ENCODE assay signal across 20 cellular contexts in the genomic region with DNA sequence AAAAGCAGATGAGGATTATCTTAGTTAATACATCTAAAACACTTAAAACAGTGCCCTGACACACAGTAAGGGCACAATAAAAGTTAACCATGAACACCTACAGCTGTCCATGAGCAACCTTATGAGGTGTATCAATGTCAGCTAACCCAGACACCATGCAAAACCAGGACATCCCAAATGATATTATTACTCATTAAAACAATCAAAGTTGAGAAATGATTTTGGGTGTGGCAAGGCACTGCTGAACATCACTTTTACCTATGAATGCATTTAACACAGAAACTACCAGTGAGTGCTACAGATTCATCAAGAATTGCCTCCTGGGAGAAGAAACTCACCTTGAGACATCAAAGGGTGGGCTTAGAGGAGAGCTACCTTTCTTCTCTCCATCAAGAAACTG. TPM values are rescaled to one million over a fixed set of nuclear protein-coding genes. Genes with fewer than 3 reads are reported as not detected.
A peak's percentile ranks its signal among the peaks of the same experiment; 100 is the strongest.
DNase-seq lines count a peak whose midpoint lies in the region; ATAC-seq, FAIRE-seq and TF ChIP-seq lines count a peak whose summit lies in the region.
"Had no signal": no experiment of that assay in that cellular context is flagged by ENCODE, and none has a peak within 500 bp of the region (broad histone marks: within the 10 kb centered on the region; RNA-seq: fewer than 3 reads in every experiment).

No MANE protein-coding gene starts in this region.

- H3K4me3 Mint-ChIP-seq in naive B cell = no peak overlapping the region
- H3K4me3 Mint-ChIP-seq: CD8-positive, alpha-beta T cell had no signal

- H3K27ac Mint-ChIP-seq in naive B cell = peak overlapping the region in 5 of 6 donors; percentile 65 to 99 (median 97)

- H3K9me3 ChIP-seq in GM23248 (ENCODE audit: low read depth) = no peaks in the 10 kb centered on the region
- H3K9me3 ChIP-seq in OCI-LY1 (ENCODE audit: low read length) = no peaks in the 10 kb centered on the region
- no peaks in the 10 kb centered on the region for H3K9me3 ChIP-seq in effector memory CD4-positive, alpha-beta T cell (ENCODE audit: control insufficient read depth, low read length)
- H3K9me3 ChIP-seq: A549; BLaER1 treated with 17β-estradiol and CSF1 and Interleukin-3, amounts not matched to agents 10 nM and 100 nM; SJCRH30 had no signal

- H3K4me3 ChIP-seq in GM23248 = no peak overlapping the region
- H3K4me3 ChIP-seq in OCI-LY1 (ENCODE audit: low read depth, low read length, poor library complexity, severe bottlenecking) = no peak overlapping the region
- no peak overlapping the region for H3K4me3 ChIP-seq in bronchial epithelial cell (ENCODE audit: low read depth, low read length)
- no peak overlapping the region for H3K4me3 ChIP-seq in effector memory CD4-positive, alpha-beta T cell (ENCODE audit: insufficient read depth, low read depth, low read length, poor library complexity, severe bottlenecking)
- H3K4me3 ChIP-seq: A549; BLaER1 treated with 17β-estradiol and CSF1 and Interleukin-3, amounts not matched to agents 10 nM and 100 nM; SJCRH30 had no signal

- H3K9me3 Mint-ChIP-seq in naive B cell = no peaks in the 10 kb centered on the region
- H3K9me3 Mint-ChIP-seq: CD8-positive, alpha-beta T cell had no signal

- 0 out of 2 replicates have a peak overlapping the region, but pooled peaks have one; percentile 14 for H3K27ac ChIP-seq in GM23248
- H3K27ac ChIP-seq in OCI-LY1 (ENCODE audit: low read depth, low read length, poor library complexity, severe bottlenecking) = peak overlapping the region; percentile 75
- H3K27ac ChIP-seq in effector memory CD4-positive, alpha-beta T cell (ENCODE audit: insufficient read depth, low read length, poor library complexity, severe bottlenecking) = no peak overlapping the region
- H3K27ac ChIP-seq: A549; BLaER1 treated with 17β-estradiol and CSF1 and Interleukin-3, amounts not matched to agents 10 nM and 100 nM; SJCRH30 had no signal

- in situ Hi-C loops in GM23248 (cut with MboI) = no loop called here

- H3K27me3 Mint-ChIP-seq in naive B cell = no peaks in the 10 kb centered on the region

- H3K36me3 ChIP-seq in GM23248 (ENCODE audit: low read depth) = peaks cover 14% of the 10 kb centered on the region; the same call in 1 of the 2 replicates
- H3K36me3 ChIP-seq in OCI-LY1 (ENCODE audit: insufficient read depth, low read length) = peaks cover 89% of the 10 kb centered on the region
- peaks cover 9% of the 10 kb centered on the region for H3K36me3 ChIP-seq in bronchial epithelial cell (ENCODE audit: control insufficient read depth, insufficient read depth, low read length)
- H3K36me3 ChIP-seq in effector memory CD4-positive, alpha-beta T cell (ENCODE audit: control insufficient read depth, insufficient read depth, low read length) = peaks cover 31% of the 10 kb centered on the region

- DNase-seq in GM23248 = no peak
- peak; percentile 53 for DNase-seq in bronchial epithelial cell (ENCODE audit: low read depth)
- DNase-seq in naive B cell = no peak
- no peak for DNase-seq in effector memory CD4-positive, alpha-beta T cell
- DNase-seq: Calu3; CD8-positive, alpha-beta T cell; KBM-7; NCI-H1105 treated with DMSO at 0.1 percent for 48 hours; NCI-H1694; NCI-H2081 treated with DMSO at 0.1 percent for 48 hours; NCI-H774; SJCRH30 had no signal

- TF ChIP-seq CTCF in OCI-LY1 (IDR thresholded peaks at IDR 0.05; ENCODE audit: low read length) (no peak), bronchial epithelial cell (IDR thresholded peaks at IDR 0.05; ENCODE audit: insufficient read depth, low read length, severe bottlenecking) (no peak)

- no peak for ATAC-seq in naive B cell (ENCODE audit: low read depth in 2 of 2)
- ATAC-seq in HG03108 (IDR thresholded peaks at IDR 0.05; ENCODE audit: unreplicated experiment) = no peak
- ATAC-seq in GM18519 (IDR thresholded peaks at IDR 0.05; ENCODE audit: low FRiP score, unreplicated experiment) = no peak
- ATAC-seq: A549; CD8-positive, alpha-beta T cell had no signal

- H4K20me1 ChIP-seq in GM23248 (ENCODE audit: insufficient read depth) = no peaks in the 10 kb centered on the region
- H4K20me1 ChIP-seq in OCI-LY1 (ENCODE audit: insufficient read depth, low read length) = no peaks in the 10 kb centered on the region

- H3K4me1 Mint-ChIP-seq in naive B cell = peaks cover 16 to 49% (median 36%) of the 10 kb centered on the region in 3 donors

- H3K79me2 ChIP-seq in GM23248 (ENCODE audit: insufficient read depth) (no peaks in the 10 kb centered on the region), OCI-LY1 (ENCODE audit: insufficient read depth, low read length) (no peaks in the 10 kb centered on the region)

- no peak overlapping the region for H3K4me2 ChIP-seq in GM23248 (ENCODE audit: unreplicated experiment)
- no peak overlapping the region for H3K4me2 ChIP-seq in OCI-LY1 (ENCODE audit: low read length)
- H3K4me2 ChIP-seq: A549; BLaER1 treated with 17β-estradiol and CSF1 and Interleukin-3, amounts not matched to agents 10 nM and 100 nM had no signal

- H3K9me2 ChIP-seq in GM23248 (ENCODE audit: insufficient read depth) = no peaks in the 10 kb centered on the region
- H3K9me2 ChIP-seq in OCI-LY1 (ENCODE audit: low read depth, low read length) = no peaks in the 10 kb centered on the region

- peaks cover 13% of the 10 kb centered on the region; the same call in 1 of the 2 replicates for H3F3A ChIP-seq in GM23248 (ENCODE audit: insufficient read depth)
- peaks cover 6% of the 10 kb centered on the region; the same call in 1 of the 2 replicates for H3F3A ChIP-seq in OCI-LY1 (ENCODE audit: insufficient read depth, low read length)

- H3K4me1 ChIP-seq in GM23248 (ENCODE audit: insufficient read depth) (0 out of 2 replicates have a peak, but pooled peaks cover 8% of the 10 kb centered on the region), OCI-LY1 (ENCODE audit: insufficient read depth, low read length, severe bottlenecking) (peaks cover 15% of the 10 kb centered on the region)
- no peaks in the 10 kb centered on the region for H3K4me1 ChIP-seq in effector memory CD4-positive, alpha-beta T cell (ENCODE audit: control insufficient read depth, insufficient read depth, low read length, poor library complexity, severe bottlenecking)
- H3K4me1 ChIP-seq: A549, SJCRH30 had no signal

- H3K9ac ChIP-seq in GM23248 = no peak overlapping the region
- no peak overlapping the region for H3K9ac ChIP-seq in OCI-LY1 (ENCODE audit: low read length)

- peaks cover 8 to 17% of the 10 kb centered on the region in 2 donors for H3K36me3 Mint-ChIP-seq in naive B cell

- H3K27me3 ChIP-seq in GM23248 (replicated peaks; ENCODE audit: insufficient read depth) (no peaks in the 10 kb centered on the region), OCI-LY1 (ENCODE audit: insufficient read depth, low read length) (no peaks in the 10 kb centered on the region), bronchial epithelial cell (ENCODE audit: control insufficient read depth, insufficient read depth, low read length) (no peaks in the 10 kb centered on the region)
- H3K27me3 ChIP-seq in effector memory CD4-positive, alpha-beta T cell (replicated peaks; ENCODE audit: control insufficient read depth, insufficient read depth, low read length, poor library complexity, severe bottlenecking) = no peaks in the 10 kb centered on the region
- H3K27me3 ChIP-seq: BLaER1 treated with 17β-estradiol and CSF1 and Interleukin-3, amounts not matched to agents 10 nM and 100 nM; SJCRH30 had no signal

- no peak for FAIRE-seq in bronchial epithelial cell (lab: Jason Lieb, UNC)
- FAIRE-seq: A549, GM12891 had no signal

- H2AFZ ChIP-seq in GM23248 (no peak overlapping the region), OCI-LY1 (ENCODE audit: low read length) (no peak overlapping the region)

RNA-seq across cellular contexts. Expression of gene IRF5, which starts 18.3 kb away (rescaled TPM):
- under 0.01 and 1.6 TPM in 2 replicates for total RNA-seq in GM23248 (2014; rRNA removed; shearing (Covaris generic))
- polyA plus RNA-seq in GM23248 (2016; fragmentation: Nextera tagmentation; extraction: Ambion mirVana) (0.14 and 0.16 TPM in 2 replicates), naive B cell (ENCODE audit: low read depth in 6 of 6) (10 to 100 TPM; 54.4 to 78.0 (median 58.5) TPM)
- 6.8 and 7.7 TPM in 2 replicates for total RNA-seq in bronchial epithelial cell

RNA-seq across cellular contexts. Expression of gene KCP, which starts 45.5 kb away (rescaled TPM):
- total RNA-seq in GM23248 (2014; rRNA removed; shearing (Covaris generic)) = not detected in 2 replicates
- 0.10 TPM in 2 replicates for polyA plus RNA-seq in GM23248 (2016; fragmentation: Nextera tagmentation; extraction: Ambion mirVana)
- total RNA-seq in bronchial epithelial cell = 0.53 and 1.3 TPM in 2 replicates
- under 1 TPM in 4 of 6 donors, not detected in 2; 0.29 to 0.78 (median 0.37) TPM for polyA plus RNA-seq in naive B cell (ENCODE audit: low read depth in 6 of 6)
- total RNA-seq: H4, NCI-H460 had no signal
